Comparison of ENCODE assay signal across 24 cellular contexts in the genomic region with DNA sequence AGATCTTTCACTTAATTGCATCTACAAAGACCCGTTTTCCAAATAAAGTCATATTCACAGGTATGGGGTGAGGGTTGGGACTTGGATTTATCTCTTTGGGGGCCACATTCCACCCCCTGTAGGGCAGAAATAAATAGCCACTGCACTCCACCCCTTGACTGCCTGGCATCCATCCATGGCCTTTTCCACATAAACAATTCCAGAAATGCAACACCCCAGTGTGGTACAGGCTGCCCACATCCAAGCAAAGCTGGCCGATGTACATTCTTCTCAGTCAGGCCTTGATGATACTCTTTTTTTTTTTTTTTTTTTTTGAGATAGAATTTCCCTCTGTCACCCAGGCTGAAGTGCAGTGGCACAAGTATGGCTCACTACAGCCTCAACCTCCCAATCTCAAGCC. TPM values are rescaled to one million over a fixed set of nuclear protein-coding genes. Genes with fewer than 3 reads are reported as not detected.
DNase-seq lines count a peak whose midpoint lies in the region; ATAC-seq and TF ChIP-seq lines count a peak whose summit lies in the region.
"Had no signal": no experiment of that assay in that cellular context is flagged by ENCODE, and none has a peak within 500 bp of the region (broad histone marks: within the 10 kb centered on the region; RNA-seq: fewer than 3 reads in every experiment).

No MANE protein-coding gene starts in this region.

- intact Hi-C loops in heart left ventricle (cut with DNase I): no loop called here
- intact Hi-C loops in psoas muscle (cut with DNase I): loop anchor here in 1 of 2 donors (5.0 kb wide), 1 partner anchor 41 kb away; no protein-coding TSS in a partner anchor

- no peaks in the 10 kb centered on the region for H4K20me1 ChIP-seq in MM.1S (ENCODE audit: insufficient read depth, low read length)

- H3K79me2 ChIP-seq in MM.1S (ENCODE audit: low read length): peaks cover 60% of the 10 kb centered on the region

- H2AFZ ChIP-seq in MM.1S (ENCODE audit: low read length): no peak overlapping the region
- H2AFZ ChIP-seq: neural progenitor cell had no signal

- no peaks in the 10 kb centered on the region for H3F3A ChIP-seq in MM.1S (ENCODE audit: insufficient read depth, low read length)

- no peak overlapping the region for H3K27ac Mint-ChIP-seq in activated T-cell treated with anti-CD3 and anti-CD28 coated beads, Interleukin-2, amount 50 U/mL, for 24 hours
- H3K27ac Mint-ChIP-seq: activated CD8-positive, alpha-beta T cell treated with anti-CD3 and anti-CD28 coated beads for 36 hours; neural progenitor cell; T-helper 2 cell treated with Interferon-gamma antibody and Interleukin-4, amounts not matched to agents 5 μg/mL and 100 μg/mL, for 36 hours had no signal

- H3K27ac ChIP-seq in 22Rv1 (peak overlapping the region; percentile 57), angular gyrus (ENCODE audit: low read depth, low read length) (peak overlapping the region; percentile 82), heart left ventricle (peak overlapping the region in 11 of 12 donors; percentile 14 to 84 (median 67)), psoas muscle (peak overlapping the region; percentile 90), MM.1S (ENCODE audit: low read length) (no peak overlapping the region)
- H3K27ac ChIP-seq: ascending aorta, neural progenitor cell had no signal

- H3K27me3 ChIP-seq in heart left ventricle (no peaks in the 10 kb centered on the region), psoas muscle (ENCODE audit: insufficient read depth in 3 of 3, low read length in 2 of 3) (no peaks in the 10 kb centered on the region), MM.1S (replicated peaks; ENCODE audit: insufficient read depth, low read length) (no peaks in the 10 kb centered on the region)
- H3K27me3 ChIP-seq: ascending aorta, neural progenitor cell, upper lobe of right lung had no signal

- no peak overlapping the region for H3K4me2 ChIP-seq in MM.1S (ENCODE audit: low read depth, low read length)
- H3K4me2 ChIP-seq: neural progenitor cell had no signal

- H3K9me3 ChIP-seq in heart left ventricle: no peaks in the 10 kb centered on the region
- no peaks in the 10 kb centered on the region for H3K9me3 ChIP-seq in psoas muscle
- no peaks in the 10 kb centered on the region for H3K9me3 ChIP-seq in MM.1S (replicated peaks; ENCODE audit: insufficient read depth, low read length)
- H3K9me3 ChIP-seq: ascending aorta, upper lobe of right lung had no signal

- ATAC-seq in heart left ventricle (peak; percentile 60 to 81 (median 70)), psoas muscle (no peak), HG03097 (IDR thresholded peaks at IDR 0.05; ENCODE audit: low FRiP score, unreplicated experiment) (no peak)
- ATAC-seq: activated CD8-positive, alpha-beta T cell treated with anti-CD3 and anti-CD28 coated beads for 36 hours; HepG2; stimulated activated memory B cell treated with anti-CD40 and anti-IgM and Interleukin-4, amounts not matched to agents 10 μg/mL and 1 μg/mL and 100 μg/mL, for 72 hours had no signal

- H3K9ac ChIP-seq in MM.1S (ENCODE audit: low read length): no peak overlapping the region
- H3K9ac ChIP-seq: neural progenitor cell had no signal

- peaks cover 0 to 56% (median 33%) of the 10 kb centered on the region in 9 donors for H3K36me3 ChIP-seq in heart left ventricle
- peaks cover 3 to 27% of the 10 kb centered on the region in 2 donors for H3K36me3 ChIP-seq in psoas muscle (ENCODE audit: insufficient read depth in 1 of 2, low read depth in 1 of 2)
- no peaks in the 10 kb centered on the region for H3K36me3 ChIP-seq in MM.1S (replicated peaks; ENCODE audit: insufficient read depth, low read length)
- H3K36me3 ChIP-seq: neural progenitor cell had no signal

- H3K4me1 ChIP-seq in heart left ventricle: peaks cover 0 to 60% (median 36%) of the 10 kb centered on the region in 12 donors
- H3K4me1 ChIP-seq in psoas muscle: peaks cover 66% of the 10 kb centered on the region
- H3K4me1 ChIP-seq in MM.1S (ENCODE audit: low read length): 0 out of 2 replicates have a peak, but pooled peaks cover 6% of the 10 kb centered on the region
- H3K4me1 ChIP-seq: ascending aorta, neural progenitor cell had no signal

- no peaks in the 10 kb centered on the region for H3K27me3 Mint-ChIP-seq in activated T-cell treated with anti-CD3 and anti-CD28 coated beads, Interleukin-2, amount 50 U/mL, for 24 hours
- H3K27me3 Mint-ChIP-seq: activated CD8-positive, alpha-beta T cell treated with anti-CD3 and anti-CD28 coated beads for 36 hours; activated naive CD4-positive, alpha-beta T cell treated with anti-CD3 and anti-CD28 coated beads, Interleukin-2, amount 10 ng/mL, durations not matched to agents 7 days and 5 days; stimulated activated memory B cell treated with anti-CD40 and anti-IgM and Interleukin-4, amounts not matched to agents 10 μg/mL and 1 μg/mL and 100 μg/mL, for 72 hours had no signal

- H3K36me3 Mint-ChIP-seq in activated T-cell treated with anti-CD3 and anti-CD28 coated beads, Interleukin-2, amount 50 U/mL, for 24 hours (ENCODE audit: low read depth): peaks cover 76% of the 10 kb centered on the region

- 59 to 71% (median 67%) methylated on average over 2 of the region's 2 CpGs for WGBS in heart left ventricle, 4 donors
- 64 to 90% (median 71%) methylated on average over 2 of the region's 2 CpGs for WGBS in psoas muscle, 3 donors

- H3K9me3 Mint-ChIP-seq in activated T-cell treated with anti-CD3 and anti-CD28 coated beads, Interleukin-2, amount 50 U/mL, for 24 hours: no peaks in the 10 kb centered on the region
- H3K9me3 Mint-ChIP-seq: activated CD8-positive, alpha-beta T cell treated with anti-CD3 and anti-CD28 coated beads for 36 hours; stimulated activated memory B cell treated with anti-CD40 and anti-IgM and Interleukin-4, amounts not matched to agents 10 μg/mL and 1 μg/mL and 100 μg/mL, for 72 hours; T-helper 2 cell treated with Interferon-gamma antibody and Interleukin-4, amounts not matched to agents 5 μg/mL and 100 μg/mL, for 36 hours had no signal

- TF ChIP-seq CTCF in 22Rv1 (IDR thresholded peaks at IDR 0.05): no peak
- no peak for TF ChIP-seq CTCF in heart left ventricle (IDR thresholded peaks at IDR 0.05)
- TF ChIP-seq CTCF in psoas muscle (IDR thresholded peaks at IDR 0.05): no peak
- TF ChIP-seq CTCF in MM.1S (IDR thresholded peaks at IDR 0.05; ENCODE audit: low read length): no peak

- H3K4me1 Mint-ChIP-seq in activated T-cell treated with anti-CD3 and anti-CD28 coated beads, Interleukin-2, amount 50 U/mL, for 24 hours (ENCODE audit: low read depth): peaks cover 31% of the 10 kb centered on the region
- H3K4me1 Mint-ChIP-seq: mesothelial cell of epicardium, neural progenitor cell had no signal

- no peak overlapping the region for H3K4me3 ChIP-seq in heart left ventricle
- no peak overlapping the region for H3K4me3 ChIP-seq in psoas muscle
- no peak overlapping the region for H3K4me3 ChIP-seq in MM.1S (ENCODE audit: low read length)
- H3K4me3 ChIP-seq: ascending aorta, neural progenitor cell, upper lobe of right lung had no signal

- no peaks in the 10 kb centered on the region for H3K9me2 ChIP-seq in MM.1S (replicated peaks; ENCODE audit: insufficient read depth, low read length)

- H3K4me3 Mint-ChIP-seq in activated T-cell treated with anti-CD3 and anti-CD28 coated beads, Interleukin-2, amount 50 U/mL, for 24 hours: no peak overlapping the region
- H3K4me3 Mint-ChIP-seq: activated CD8-positive, alpha-beta T cell treated with anti-CD3 and anti-CD28 coated beads for 36 hours; activated naive CD4-positive, alpha-beta T cell treated with anti-CD3 and anti-CD28 coated beads, Interleukin-2, amount 10 ng/mL, durations not matched to agents 7 days and 5 days; mesothelial cell of epicardium; neural progenitor cell; stimulated activated memory B cell treated with anti-CD40 and anti-IgM and Interleukin-4, amounts not matched to agents 10 μg/mL and 1 μg/mL and 100 μg/mL, for 72 hours; T-helper 2 cell treated with Interferon-gamma antibody and Interleukin-4, amounts not matched to agents 5 μg/mL and 100 μg/mL, for 36 hours had no signal

- DNase-seq in heart left ventricle (peak in 2 of 5 donors; percentile 44 to 52), psoas muscle (no peak), epidermal melanocyte (ENCODE audit: insufficient read length, low spot score) (no peak), MM.1S (no peak)
- no peak for DNase-seq in activated T-cell treated with anti-CD3 and anti-CD28 coated beads, Interleukin-2, amount 50 U/mL, for 24 hours
- DNase-seq: activated CD8-positive, alpha-beta T cell treated with anti-CD3 and anti-CD28 coated beads for 36 hours; activated naive CD4-positive, alpha-beta T cell treated with anti-CD3 and anti-CD28 coated beads, Interleukin-2, amount 10 ng/mL, durations not matched to agents 7 days and 5 days; activated T-cell treated with anti-CD3 and anti-CD28 coated beads, Interleukin-2, amount 50 U/mL, for 1 hour; DMS 273 treated with DMSO at 0.1 percent for 48 hours; foreskin fibroblast; GDM1; GOT3; NCI-H1436; NCI-H526 treated with DMSO at 0.1 percent for 48 hours had no signal

- no peak for TF ChIP-seq POLR2A in heart left ventricle (IDR thresholded peaks at IDR 0.05)

RNA-seq across cellular contexts. Expression of gene DGLUCY, which starts 12.9 kb away (rescaled TPM):
- total RNA-seq in heart left ventricle: 100 to 1,000 TPM; 120 to 234 (median 184) TPM
- polyA plus RNA-seq in heart left ventricle: 100 to 1,000 TPM in 1 of 2 donors, 10 to 100 TPM in 1; 53.7 to 128 TPM
- total RNA-seq in psoas muscle: 100 to 1,000 TPM in 2 of 4 donors, 10 to 100 TPM in 2; 77.5 to 135 (median 98.7) TPM
- polyA plus RNA-seq in psoas muscle: 10 to 100 TPM; 20.4 to 53.1 (median 43.2) TPM

Comparison
In these comparisons a context has a peak if more than half of its experiments do, and no peak if none do; other contexts are left out.
1. ATAC-seq: peak in heart left ventricle (4 of 4); none in psoas muscle (0 of 4) and HG03097 (single experiment).